25 cellular contexts compared by ENCODE assay signal in genomic region chr2:18057657-18058056, GRCh38.
A peak's percentile ranks its signal among the peaks of the same experiment; 100 is the strongest.
DNase-seq lines count a peak whose midpoint lies in the region; ATAC-seq and TF ChIP-seq lines count a peak whose summit lies in the region.
"Had no signal": no experiment of that assay in that cellular context is flagged by ENCODE, and none has a peak within 500 bp of the region (broad histone marks: within the 10 kb centered on the region; RNA-seq: fewer than 3 reads in every experiment).

No MANE protein-coding gene starts in this region.

- POLR2A ChIA-PET in activated CD4-positive, alpha-beta T cell treated with anti-CD3 and anti-CD28 coated beads for 36 hours (lab: Charles Lee) = no interaction called here
- POLR2A ChIA-PET in OCI-LY7 (lab: Charles Lee) = no interaction called here

- H4K20me1 ChIP-seq in OCI-LY7 (ENCODE audit: insufficient read depth, low read length) = no peaks in the 10 kb centered on the region
- H4K20me1 ChIP-seq: BLaER1 had no signal

- H3K36me3 Mint-ChIP-seq in activated CD4-positive, alpha-beta T cell treated with anti-CD3 and anti-CD28 coated beads for 36 hours (ENCODE audit: low read depth) = no peaks in the 10 kb centered on the region
- H3K36me3 Mint-ChIP-seq: CD14-positive monocyte; CD4-positive, alpha-beta memory T cell; CD4-positive, CD25-positive, alpha-beta regulatory T cell; CD8-positive, alpha-beta memory T cell had no signal

- no peaks in the 10 kb centered on the region for H3K9me3 Mint-ChIP-seq in activated CD4-positive, alpha-beta T cell treated with anti-CD3 and anti-CD28 coated beads for 36 hours (ENCODE audit: low read depth)

- CTCF ChIA-PET in activated CD4-positive, alpha-beta T cell treated with anti-CD3 and anti-CD28 coated beads for 36 hours (lab: Charles Lee) = no interaction called here
- CTCF ChIA-PET in OCI-LY7 (lab: Charles Lee; ENCODE audit: unreplicated experiment) = no interaction called here

- no TSS peak for BruUV-seq in OCI-LY7 (replicated peaks; lab: Mats Ljungman, UMichigan)

- no peaks in the 10 kb centered on the region for H3K9me2 ChIP-seq in OCI-LY7 (ENCODE audit: insufficient read depth, low read length)

- H3K4me2 ChIP-seq in OCI-LY7 (ENCODE audit: low read length) = no peak overlapping the region
- H3K4me2 ChIP-seq: BLaER1 had no signal

- H3K27me3 ChIP-seq in right atrium auricular region (no peaks in the 10 kb centered on the region), esophagus muscularis mucosa (no peaks in the 10 kb centered on the region)
- H3K27me3 ChIP-seq: BE2C, BLaER1 had no signal

- H3K27ac ChIP-seq in right atrium auricular region = no peak overlapping the region
- no peak overlapping the region for H3K27ac ChIP-seq in esophagus muscularis mucosa (replicated peaks in 1 of 4)
- H3K27ac ChIP-seq in OCI-LY7 (ENCODE audit: low read depth, low read length, poor library complexity, severe bottlenecking) = no peak overlapping the region
- H3K27ac ChIP-seq: BLaER1 had no signal

- no peaks in the 10 kb centered on the region for H3K27me3 Mint-ChIP-seq in activated CD4-positive, alpha-beta T cell treated with anti-CD3 and anti-CD28 coated beads for 36 hours
- H3K27me3 Mint-ChIP-seq: CD4-positive, CD25-positive, alpha-beta regulatory T cell; CD8-positive, alpha-beta memory T cell had no signal

- TF ChIP-seq EP300 in esophagus muscularis mucosa (IDR thresholded peaks at IDR 0.05) = no peak

- ATAC-seq in Right ventricle myocardium superior (ENCODE audit: poor library complexity) (peak; percentile 57), HG03159 (IDR thresholded peaks at IDR 0.05; ENCODE audit: unreplicated experiment) (no peak)
- ATAC-seq in activated CD4-positive, alpha-beta T cell treated with anti-CD3 and anti-CD28 coated beads for 36 hours = no peak
- ATAC-seq: GM12878 had no signal

- 82% methylated on average over 1 of the region's 1 CpG for WGBS in esophagus muscularis mucosa

- H2AFZ ChIP-seq in OCI-LY7 (ENCODE audit: low read length) = no peak overlapping the region

- H3K36me3 ChIP-seq in right atrium auricular region = no peaks in the 10 kb centered on the region
- no peaks in the 10 kb centered on the region for H3K36me3 ChIP-seq in esophagus muscularis mucosa
- H3K36me3 ChIP-seq in OCI-LY7 (ENCODE audit: insufficient read depth, low read length) = no peaks in the 10 kb centered on the region
- H3K36me3 ChIP-seq: BE2C, BLaER1 had no signal

- no peak overlapping the region for H3K27ac Mint-ChIP-seq in activated CD4-positive, alpha-beta T cell treated with anti-CD3 and anti-CD28 coated beads for 36 hours
- H3K27ac Mint-ChIP-seq: CD14-positive monocyte; CD4-positive, alpha-beta memory T cell; CD4-positive, CD25-positive, alpha-beta regulatory T cell; CD8-positive, alpha-beta memory T cell had no signal

- H3K4me3 ChIP-seq in right atrium auricular region = no peak overlapping the region
- no peak overlapping the region for H3K4me3 ChIP-seq in AG10803 (ENCODE audit: low read length)
- no peak overlapping the region for H3K4me3 ChIP-seq in esophagus muscularis mucosa
- H3K4me3 ChIP-seq in OCI-LY7 (ENCODE audit: low read depth, low read length, poor library complexity, severe bottlenecking) = no peak overlapping the region
- H3K4me3 ChIP-seq: BLaER1, GM12878 had no signal

- H3K4me1 ChIP-seq in right atrium auricular region (no peaks in the 10 kb centered on the region), esophagus muscularis mucosa (no peaks in the 10 kb centered on the region), OCI-LY7 (ENCODE audit: insufficient read depth, low read length, poor library complexity, severe bottlenecking) (no peaks in the 10 kb centered on the region)
- H3K4me1 ChIP-seq: BE2C, BLaER1 had no signal

- no peak for TF ChIP-seq POLR2A in esophagus muscularis mucosa (IDR thresholded peaks at IDR 0.05; ENCODE audit: low read depth)

- intact Hi-C loops in Right ventricle myocardium superior (cut with DNase I) (no loop called here), esophagus muscularis mucosa (cut with DNase I) (no loop called here), OCI-LY7 (cut with micrococcal nuclease; ENCODE audit: unreplicated experiment) (no loop called here)
- intact Hi-C loops in activated CD4-positive, alpha-beta T cell treated with anti-CD3 and anti-CD28 coated beads for 36 hours (cut with DNase I, micrococcal nuclease) = no loop called here

- H3K79me2 ChIP-seq in OCI-LY7 (ENCODE audit: insufficient read depth, low read depth, low read length) = no peaks in the 10 kb centered on the region

- TF ChIP-seq CTCF in right atrium auricular region (IDR thresholded peaks at IDR 0.05) (no peak), AG10803 (conservative IDR thresholded peaks at IDR 0.05; ENCODE audit: low read length) (no peak), esophagus muscularis mucosa (IDR thresholded peaks at IDR 0.05) (no peak), OCI-LY7 (conservative IDR thresholded peaks at IDR 0.05; ENCODE audit: low read length) (no peak)

- no peak overlapping the region for H3K4me3 Mint-ChIP-seq in activated CD4-positive, alpha-beta T cell treated with anti-CD3 and anti-CD28 coated beads for 36 hours
- H3K4me3 Mint-ChIP-seq: CD14-positive monocyte; CD4-positive, alpha-beta memory T cell; CD4-positive, CD25-positive, alpha-beta regulatory T cell; CD8-positive, alpha-beta memory T cell had no signal

- H3K4me1 Mint-ChIP-seq in activated CD4-positive, alpha-beta T cell treated with anti-CD3 and anti-CD28 coated beads for 36 hours = no peaks in the 10 kb centered on the region
- H3K4me1 Mint-ChIP-seq: CD14-positive monocyte; CD4-positive, alpha-beta memory T cell; CD4-positive, CD25-positive, alpha-beta regulatory T cell; CD8-positive, alpha-beta memory T cell had no signal

- H3K9me3 ChIP-seq in right atrium auricular region (no peaks in the 10 kb centered on the region), esophagus muscularis mucosa (no peaks in the 10 kb centered on the region), OCI-LY7 (ENCODE audit: low read length) (no peaks in the 10 kb centered on the region)
- H3K9me3 ChIP-seq: BE2C had no signal

- no peak for DNase-seq in Right ventricle myocardium superior
- no peak for DNase-seq in right atrium auricular region (ENCODE audit: low spot score)
- DNase-seq in AG10803 (ENCODE audit: low read depth) = peak; percentile 49
- peak; percentile 47 for DNase-seq in esophagus muscularis mucosa (ENCODE audit: extremely low spot score)
- peak; percentile 22 for DNase-seq in fibroblast of peridontal ligament (ENCODE audit: extremely low read depth)
- no peak for DNase-seq in activated CD4-positive, alpha-beta T cell treated with anti-CD3 and anti-CD28 coated beads for 36 hours
- no peak for DNase-seq in OCI-LY7 (ENCODE audit: low spot score)
- DNase-seq: 8988T; BE2C; C1 segment of cervical spinal cord; CD4-positive, alpha-beta memory T cell; CD4-positive, CD25-positive, alpha-beta regulatory T cell; CD8-positive, alpha-beta memory T cell; COR-L47; DMS 273 treated with DMSO at 0.1 percent for 48 hours; DMS153; DMS53; DMS79; DND-41; EL; GDM1 had no signal

Comparison
In these comparisons a context has a peak if more than half of its experiments do, and no peak if none do; other contexts are left out.
1. DNase-seq: peak in AG10803 (single experiment), esophagus muscularis mucosa (single experiment) and fibroblast of peridontal ligament (single experiment); none in Right ventricle myocardium superior (single experiment), right atrium auricular region (single experiment), activated CD4-positive, alpha-beta T cell treated with anti-CD3 and anti-CD28 coated beads for 36 hours (single experiment) and OCI-LY7 (single experiment).